In the genomic region with DNA sequence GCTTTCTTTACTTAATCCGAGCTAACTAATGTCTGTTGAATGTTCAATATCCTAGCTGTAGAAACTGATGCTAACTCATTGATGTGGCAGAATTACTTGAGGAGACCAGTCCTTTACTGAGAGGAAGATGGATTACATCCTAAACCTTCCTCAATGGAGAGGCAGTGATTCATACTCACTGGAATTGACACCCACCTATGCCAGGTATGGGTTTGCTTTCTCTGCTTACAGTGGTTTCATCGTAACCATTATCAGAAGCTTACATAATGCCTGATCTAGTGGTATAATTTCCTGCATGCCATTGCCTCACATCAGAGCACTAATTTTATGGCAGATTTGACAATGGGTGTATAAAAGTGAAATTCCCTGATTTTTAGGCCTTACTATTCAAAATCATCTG, we compare ENCODE assay signal across 23 cellular contexts.
"Had no signal": no experiment of that assay in that cellular context is flagged by ENCODE, and none has a peak within 500 bp of the region (broad histone marks: within the 10 kb centered on the region; RNA-seq: fewer than 3 reads in every experiment).

No MANE protein-coding gene starts in this region.

- H3K36me3 ChIP-seq: MG63, SJCRH30 had no signal

- H3K9me3 ChIP-seq: MG63 had no signal

- H3K4me1 ChIP-seq: SJCRH30 had no signal

- H3K4me3 ChIP-seq: MG63, SJCRH30 had no signal

- ATAC-seq: Right ventricle myocardium inferior had no signal

- DNase-seq: IMR-90, Karpas-422, KG1, MG63, NCI-H1092, NCI-H1105 treated with DMSO at 0.1 percent for 48 hours, NCI-H1417 treated with DMSO at 0.1 percent for 48 hours, NCI-H146, NCI-H1694 treated with DMSO at 0.1 percent for 48 hours, NCI-H1930, NCI-H2081, NCI-H2107, NCI-H2227 treated with DMSO at 0.1 percent for 48 hours, NCI-H446, NCI-H510A, NCI-H524 treated with DMSO at 0.1 percent for 48 hours, NCI-H69, NCI-H774, RPMI8226, SHP77 treated with DMSO at 0.1 percent for 48 hours, SJCRH30 had no signal

- H3K27ac ChIP-seq: SJCRH30 had no signal

- FAIRE-seq: RCC 7860 had no signal

- H3K27me3 ChIP-seq: MG63 had no signal
